8 cellular contexts compared by ENCODE assay signal in genomic region chr11:3840289-3840869, GRCh38. TPM values are rescaled to one million over a fixed set of nuclear protein-coding genes. Genes with fewer than 3 reads are reported as not detected.
DNase-seq lines count a peak whose midpoint lies in the region; ATAC-seq, FAIRE-seq and TF ChIP-seq lines count a peak whose summit lies in the region.

No MANE protein-coding gene starts in this region.

- H3K18ac ChIP-seq in H1 (ENCODE audit: extremely low read depth, low read length) = no peak overlapping the region

- peak overlapping the region in 3 of 4 experiments; percentile 52 to 64 (median 58); a peak in 5 of 7 replicates for H3K9ac ChIP-seq in H1 (replicated peaks in 1 of 4; ENCODE audit: extremely low read depth in 1 of 4, low read depth in 3 of 4, low read length in 3 of 4)

- CTCF ChIA-PET in BJ (lab: Yijun Ruan, JAX) = interaction anchor here (0.6 to 3.0 kb wide), 5 partner anchors 10 to 322 kb away, joined by 3 to 50 read pairs (median 23); partner anchors contain the start of genes PGAP2 and STIM1
- CTCF ChIA-PET in activated B cell treated with CpG ODN at 0.5 μM for 24 hours (lab: Charles Lee) = interaction anchor here (1.0 to 13.0 kb wide), 7 partner anchors 9 to 233 kb away, joined by 4 to 156 read pairs (median 36); partner anchors contain the start of genes PGAP2 and STIM1
- CTCF ChIA-PET in H1 (lab: Charles Lee; ENCODE audit: partially characterized antibody) = interaction anchor here (1.1 to 20.2 kb wide), 10 partner anchors 9 to 229 kb away, joined by 3 to 422 read pairs (median 8); partner anchors contain the start of gene STIM1
- CTCF ChIA-PET in naive thymus-derived CD4-positive, alpha-beta T cell (lab: Charles Lee) = interaction anchor here (0.6 to 12.5 kb wide), 9 partner anchors 9 to 233 kb away, joined by 3 to 213 read pairs (median 5); partner anchors contain the start of gene STIM1

- no peak overlapping the region for H2AK5ac ChIP-seq in H1 (ENCODE audit: low read depth, low read length)

- no peak overlapping the region for H3K56ac ChIP-seq in H1 (replicated peaks; ENCODE audit: insufficient read length, low read depth, low read length)

- peaks cover 10% of the 10 kb centered on the region for H3K23me2 ChIP-seq in H1 (ENCODE audit: low read depth, low read length)

- intact Hi-C loops in activated B cell treated with CpG ODN at 0.5 μM for 24 hours (cut with micrococcal nuclease) = loop anchor here (2.0 kb wide), 2 partner anchors 56 to 232 kb away; no protein-coding TSS in a partner anchor
- intact Hi-C loops in naive thymus-derived CD4-positive, alpha-beta T cell (cut with micrococcal nuclease) = no loop called here

- H4K91ac ChIP-seq in H1 (replicated peaks; ENCODE audit: insufficient read length, low read length) = no peak overlapping the region

- no peak overlapping the region for H2BK15ac ChIP-seq in H1 (ENCODE audit: low read length)

- H3K27ac Mint-ChIP-seq in HFFc6 (peak overlapping the region; percentile 39), activated B cell treated with CpG ODN at 0.5 μM for 24 hours (peak overlapping the region; percentile 95)
- peak overlapping the region; percentile 88 to 99 (median 98) for H3K27ac Mint-ChIP-seq in naive thymus-derived CD4-positive, alpha-beta T cell

- H3K14ac ChIP-seq in H1 (ENCODE audit: insufficient read length) = no peak overlapping the region

- H3K9me3 ChIP-seq in H1 (ENCODE audit: insufficient read depth in 2 of 2, low read depth in 1 of 2, low read length in 1 of 2) = no peaks in the 10 kb centered on the region
- no peaks in the 10 kb centered on the region for H3K9me3 ChIP-seq in naive thymus-derived CD4-positive, alpha-beta T cell (ENCODE audit: control insufficient read depth in 2 of 3, low read length in 3 of 3)

- 5% methylated on average over 23 of the region's 43 CpGs; no CpG with 5 or more reads in 1 of the 2 experiments for WGBS in H1 (ENCODE audit: extremely low coverage in 1 of 2, insufficient coverage in 1 of 2, insufficient read length in 1 of 2, insufficient replicate concordance in 2 of 2, low coverage in 1 of 2, low lambda C conversion rate in 2 of 2, missing lambda C conversion rate in 1 of 2), 2 experiments

- no peaks in the 10 kb centered on the region for H3K9me3 Mint-ChIP-seq in HFFc6
- H3K9me3 Mint-ChIP-seq in activated B cell treated with CpG ODN at 0.5 μM for 24 hours = no peaks in the 10 kb centered on the region
- H3K9me3 Mint-ChIP-seq in naive thymus-derived CD4-positive, alpha-beta T cell = peaks cover 0 to 7% (median 0%) of the 10 kb centered on the region in 11 donors

- no peak overlapping the region for H2AFZ ChIP-seq in H1 (ENCODE audit: low read length)

- TF ChIP-seq RAD21 in H1 (IDR thresholded peaks at IDR 0.05 in 1 of 2, conservative IDR thresholded peaks at IDR 0.05 in 1 of 2; ENCODE audit: low read depth in 2 of 2, low read length in 2 of 2) = no peak

- no peak overlapping the region for H3K27ac ChIP-seq in H1 (ENCODE audit: low read depth, low read length)
- peak overlapping the region; percentile 95 for H3K27ac ChIP-seq in naive thymus-derived CD4-positive, alpha-beta T cell (ENCODE audit: low read depth, low read length)

- H3K27me3 ChIP-seq in BJ (ENCODE audit: control insufficient read depth, insufficient read depth, low read length) = no peaks in the 10 kb centered on the region
- H3K27me3 ChIP-seq in H1 (replicated peaks in 1 of 4; ENCODE audit: control insufficient read depth in 3 of 4, extremely low read depth in 1 of 4, insufficient read depth in 3 of 4, low read length in 3 of 4) = peaks cover 0 to 3% (median 0%) of the 10 kb centered on the region in 4 experiments; a peak in 1 of 7 replicates
- no peaks in the 10 kb centered on the region for H3K27me3 ChIP-seq in naive thymus-derived CD4-positive, alpha-beta T cell (ENCODE audit: control insufficient read depth in 2 of 2, insufficient read depth in 2 of 2, low read length in 2 of 2)

- peaks cover 5 to 16% (median 8%) of the 10 kb centered on the region in 4 experiments for H3K4me1 ChIP-seq in H1 (replicated peaks in 1 of 4; ENCODE audit: control insufficient read depth in 3 of 4, insufficient read depth in 4 of 4, low read length in 3 of 4)
- peaks cover 42 to 43% of the 10 kb centered on the region in 2 donors for H3K4me1 ChIP-seq in naive thymus-derived CD4-positive, alpha-beta T cell (ENCODE audit: control insufficient read depth in 2 of 2, insufficient read depth in 2 of 2, low read length in 2 of 2)

- H3K36me3 ChIP-seq in BJ (ENCODE audit: control insufficient read depth, insufficient read depth, low read length) (peaks cover 2% of the 10 kb centered on the region), H1 (ENCODE audit: control insufficient read depth in 2 of 4, insufficient read depth in 4 of 4, low read length in 3 of 4) (peaks cover 0 to 3% (median 0%) of the 10 kb centered on the region in 4 experiments; a peak in 1 of 8 replicates)
- peaks cover 0 to 6% (median 0%) of the 10 kb centered on the region in 3 experiments for H3K36me3 ChIP-seq in naive thymus-derived CD4-positive, alpha-beta T cell (ENCODE audit: control insufficient read depth in 2 of 3, insufficient read depth in 3 of 3, low read length in 3 of 3)

- no peak for TF ChIP-seq POLR2A in H1 (IDR thresholded peaks at IDR 0.05; ENCODE audit: control extremely low read depth in 1 of 2, low read depth in 2 of 2, low read length in 2 of 2)

- H2BK5ac ChIP-seq in H1 (ENCODE audit: low read depth, low read length) = no peak overlapping the region

- ATAC-seq in activated B cell treated with CpG ODN at 0.5 μM for 24 hours (ENCODE audit: low read depth) = no peak
- no peak for ATAC-seq in naive thymus-derived CD4-positive, alpha-beta T cell
- ATAC-seq in GM21447 (IDR thresholded peaks at IDR 0.05; ENCODE audit: unreplicated experiment) = no peak

- H3K36me3 Mint-ChIP-seq in HFFc6 (ENCODE audit: low read depth) (peaks cover 12% of the 10 kb centered on the region), activated B cell treated with CpG ODN at 0.5 μM for 24 hours (ENCODE audit: low read depth) (peaks cover 34% of the 10 kb centered on the region)
- H3K36me3 Mint-ChIP-seq in naive thymus-derived CD4-positive, alpha-beta T cell = peaks cover 5 to 26% (median 8%) of the 10 kb centered on the region in 5 donors

- TF ChIP-seq EP300 in H1 (IDR thresholded peaks at IDR 0.05; ENCODE audit: borderline replicate concordance in 1 of 2, low read depth in 2 of 2, low read length in 2 of 2) = no peak

- TF ChIP-seq CTCF in BJ (IDR thresholded peaks at IDR 0.05; ENCODE audit: insufficient read depth, low read depth, low read length) (no peak), HFFc6 (IDR thresholded peaks at IDR 0.05) (no peak), activated B cell treated with CpG ODN at 0.5 μM for 24 hours (IDR thresholded peaks at IDR 0.05) (no peak), H1 (IDR thresholded peaks at IDR 0.05; ENCODE audit: control extremely low read depth in 1 of 3, insufficient read depth in 1 of 3, low read depth in 1 of 3, low read length in 3 of 3) (no peak)

- FAIRE-seq in H1 (lab: Jason Lieb, UNC) = no peak

- H4K20me1 ChIP-seq in H1 (replicated peaks in 1 of 2; ENCODE audit: control insufficient read depth in 1 of 2, insufficient read depth in 2 of 2, low read length in 2 of 2) = peaks cover 10 to 18% of the 10 kb centered on the region in 2 experiments

- POLR2A ChIA-PET in BJ (lab: Charles Lee) (interaction anchor here (0.6 kb wide), 2 partner anchors 15 to 459 kb away, joined by 3 to 4 read pairs; partner anchors contain the start of gene STIM1), activated B cell treated with CpG ODN at 0.5 μM for 24 hours (lab: Charles Lee) (interaction anchor here (0.8 to 9.3 kb wide), 26 partner anchors 9 to 462 kb away, joined by 3 to 352 read pairs (median 9); partner anchors contain the start of genes NUP98, PGAP2, STIM1 and ZNF195), H1 (lab: Charles Lee; ENCODE audit: partially characterized antibody) (interaction anchor here (0.6 to 5.7 kb wide), 7 partner anchors 10 to 233 kb away, joined by 3 to 29 read pairs (median 5); partner anchors contain the start of gene STIM1)
- POLR2A ChIA-PET in naive thymus-derived CD4-positive, alpha-beta T cell (lab: Charles Lee) = interaction anchor here (0.6 to 17.9 kb wide), 23 partner anchors 9 to 257 kb away, joined by 3 to 399 read pairs (median 6); partner anchors contain the start of genes NUP98, PGAP2 and STIM1

- peaks cover 2% of the 10 kb centered on the region; the same call in 1 of the 2 replicates for H3K27me3 Mint-ChIP-seq in HFFc6 (ENCODE audit: insufficient read depth)
- no peaks in the 10 kb centered on the region for H3K27me3 Mint-ChIP-seq in activated B cell treated with CpG ODN at 0.5 μM for 24 hours
- no peaks in the 10 kb centered on the region for H3K27me3 Mint-ChIP-seq in naive thymus-derived CD4-positive, alpha-beta T cell

- no peak overlapping the region for H2BK12ac ChIP-seq in H1 (ENCODE audit: low read depth, low read length)

- H4K8ac ChIP-seq in H1 (ENCODE audit: extremely low read depth, insufficient read depth, low read length) = no peak overlapping the region

- DNase-seq in BJ (ENCODE audit: low read depth) = no peak
- no peak for DNase-seq in HFFc6
- peak; percentile 38 for DNase-seq in activated B cell treated with CpG ODN at 0.5 μM for 24 hours
- peak in 1 of 2 experiments; percentile 81 for DNase-seq in H1 (ENCODE audit: low read depth in 1 of 2, low spot score in 2 of 2)
- DNase-seq in naive thymus-derived CD4-positive, alpha-beta T cell = peak in 8 of 9 donors; percentile 37 to 57 (median 52)
- no peak for DNase-seq in NCI-H748 (lab: John Stamatoyannopoulos, UW; ENCODE audit: unreplicated experiment)
- DNase-seq in NCI-H2107 treated with DMSO at 0.1 percent for 48 hours (lab: John Stamatoyannopoulos, UW; ENCODE audit: unreplicated experiment) = no peak

- H2BK120ac ChIP-seq in H1 (replicated peaks; ENCODE audit: low read depth, low read length) = no peak overlapping the region

- peaks cover 45% of the 10 kb centered on the region for H3K4me1 Mint-ChIP-seq in HFFc6 (ENCODE audit: low read depth)
- peaks cover 59% of the 10 kb centered on the region for H3K4me1 Mint-ChIP-seq in activated B cell treated with CpG ODN at 0.5 μM for 24 hours
- peaks cover 26 to 73% (median 61%) of the 10 kb centered on the region in 7 donors for H3K4me1 Mint-ChIP-seq in naive thymus-derived CD4-positive, alpha-beta T cell

- no peak overlapping the region for H4K5ac ChIP-seq in H1 (ENCODE audit: insufficient read length, low read depth, low read length)

- peaks cover 16% of the 10 kb centered on the region for H3K79me1 ChIP-seq in H1 (ENCODE audit: low read depth, low read length)

- H3K4me3 ChIP-seq in BJ (ENCODE audit: low read depth, low read length) (peak overlapping the region; percentile 80), H1 (ENCODE audit: extremely low read depth in 1 of 4, insufficient read depth in 2 of 4, low read depth in 3 of 4, low read length in 4 of 4) (peak overlapping the region; percentile 76 to 97 (median 77))
- H3K4me3 ChIP-seq in naive thymus-derived CD4-positive, alpha-beta T cell (ENCODE audit: low read length) = peak overlapping the region; percentile 51

- no peak overlapping the region for H2BK20ac ChIP-seq in H1 (ENCODE audit: low read length)

- peak overlapping the region; percentile 85 to 92 for H3K4me2 ChIP-seq in H1 (ENCODE audit: insufficient read depth in 1 of 2, low read depth in 2 of 2, low read length in 2 of 2)

- H3K4me3 Mint-ChIP-seq in HFFc6 = peak overlapping the region; percentile 86
- H3K4me3 Mint-ChIP-seq in activated B cell treated with CpG ODN at 0.5 μM for 24 hours = peak overlapping the region; percentile 91
- peak overlapping the region; percentile 92 to 99 (median 95) for H3K4me3 Mint-ChIP-seq in naive thymus-derived CD4-positive, alpha-beta T cell

- no peak overlapping the region for H3K23ac ChIP-seq in H1 (ENCODE audit: insufficient read length)

- H3K79me2 ChIP-seq in H1 (ENCODE audit: control insufficient read depth in 1 of 2, insufficient read depth in 2 of 2, low read length in 2 of 2) = peaks cover 10 to 40% of the 10 kb centered on the region in 2 experiments

- H3K4ac ChIP-seq in H1 (replicated peaks; ENCODE audit: insufficient read length, low read depth, low read length) = no peak overlapping the region

RNA-seq across cellular contexts. Expression of gene RHOG, which starts 0.4 kb away (rescaled TPM):
- polyA plus RNA-seq in BJ (2011; rRNA removed) = 61.2 and 96.8 TPM in 2 replicates
- 110 and 116 TPM in 2 replicates for polyA minus RNA-seq in BJ (2011; rRNA and poly(A)+ RNA removed)
- 10 to 100 TPM; 57.8 to 72.3 (median 66.4) TPM for total RNA-seq in HFFc6 (2021; fragmentation: NEBNext Ultra II Directional; extraction: Animal tissue kit (Norgen Biotek cat#: 25700))
- total RNA-seq in activated B cell treated with CpG ODN at 0.5 μM for 24 hours = 163 and 176 TPM in 2 replicates
- 28.3 and 31.2 TPM in 2 replicates for total RNA-seq in H1 (2021; fragmentation: NEBNext Ultra II Directional; extraction: Animal tissue kit (Norgen Biotek cat#: 25700))
- 69.6 and 79.8 TPM in 2 replicates for polyA plus RNA-seq in H1 (2011; rRNA removed)
- 44.6 TPM for polyA plus RNA-seq in H1 (2011; cell fraction: cytosol; rRNA removed)
- polyA plus RNA-seq in H1 (2011; cell fraction: nucleus; rRNA removed) = 50.4 TPM
- polyA plus RNA-seq in H1 (2012, experiment 1 of 2) = 34.2 to 46.4 TPM (median 43.0 TPM) in 4 replicates
- polyA plus RNA-seq in H1 (2012, experiment 2 of 2) = 48.4 TPM
- polyA plus RNA-seq in H1 (2013, experiment 1 of 2) = 31.2 TPM
- 28.8 TPM for polyA plus RNA-seq in H1 (2013, experiment 2 of 2)
- polyA minus RNA-seq in H1 (2011; rRNA and poly(A)+ RNA removed) = 46.8 and 68.7 TPM in 2 replicates
- 34.2 TPM for polyA minus RNA-seq in H1 (2011; cell fraction: cytosol; rRNA and poly(A)+ RNA removed)
- polyA minus RNA-seq in H1 (2011; cell fraction: nucleus; rRNA and poly(A)+ RNA removed) = 31.7 TPM
- 100 to 1,000 TPM in 2 of 5 experiments, 10 to 100 TPM in 3; 89.4 to 147 (median 96.3) TPM for total RNA-seq in naive thymus-derived CD4-positive, alpha-beta T cell
- 100 to 1,000 TPM; 133 to 220 TPM for polyA plus RNA-seq in naive thymus-derived CD4-positive, alpha-beta T cell

RNA-seq across cellular contexts. Expression of gene STIM1, which starts 15.1 kb away (rescaled TPM):
- polyA plus RNA-seq in BJ (2011; rRNA removed) (24.4 and 54.6 TPM in 2 replicates), H1 (2011; rRNA removed) (11.1 and 17.9 TPM in 2 replicates)
- polyA minus RNA-seq in BJ (2011; rRNA and poly(A)+ RNA removed) = 53.3 and 74.6 TPM in 2 replicates
- 10 to 100 TPM; 27.6 to 33.1 (median 30.7) TPM for total RNA-seq in HFFc6 (2021; fragmentation: NEBNext Ultra II Directional; extraction: Animal tissue kit (Norgen Biotek cat#: 25700))
- 37.3 and 38.4 TPM in 2 replicates for total RNA-seq in activated B cell treated with CpG ODN at 0.5 μM for 24 hours
- total RNA-seq in H1 (2021; fragmentation: NEBNext Ultra II Directional; extraction: Animal tissue kit (Norgen Biotek cat#: 25700)) = 11.6 and 12.2 TPM in 2 replicates
- polyA plus RNA-seq in H1 (2011; cell fraction: cytosol; rRNA removed) = 14.4 TPM
- 21.5 TPM for polyA plus RNA-seq in H1 (2011; cell fraction: nucleus; rRNA removed)
- polyA plus RNA-seq in H1 (2012, experiment 1 of 2) = 10.1 to 17.7 TPM (median 14.6 TPM) in 4 replicates
- 10.8 TPM for polyA plus RNA-seq in H1 (2012, experiment 2 of 2)
- 11.3 TPM for polyA plus RNA-seq in H1 (2013, experiment 1 of 2)
- polyA plus RNA-seq in H1 (2013, experiment 2 of 2) = 12.8 TPM
- polyA minus RNA-seq in H1 (2011; rRNA and poly(A)+ RNA removed) = 36.5 and 60.1 TPM in 2 replicates
- polyA minus RNA-seq in H1 (2011; cell fraction: cytosol; rRNA and poly(A)+ RNA removed) = 14.2 TPM
- 18.3 TPM for polyA minus RNA-seq in H1 (2011; cell fraction: nucleus; rRNA and poly(A)+ RNA removed)
- 100 to 1,000 TPM in 3 of 5 experiments, 10 to 100 TPM in 2; 95.6 to 117 (median 103) TPM for total RNA-seq in naive thymus-derived CD4-positive, alpha-beta T cell
- 10 to 100 TPM; 38.4 to 43.6 TPM for polyA plus RNA-seq in naive thymus-derived CD4-positive, alpha-beta T cell

RNA-seq across cellular contexts. Expression of gene PGAP2, which starts 32.0 kb away (rescaled TPM):
- polyA plus RNA-seq in BJ (2011; rRNA removed) (22.3 and 34.9 TPM in 2 replicates), H1 (2011; rRNA removed) (106 and 111 TPM in 2 replicates)
- polyA minus RNA-seq in BJ (2011; rRNA and poly(A)+ RNA removed) = 17.0 and 20.0 TPM in 2 replicates
- total RNA-seq in HFFc6 (2021; fragmentation: NEBNext Ultra II Directional; extraction: Animal tissue kit (Norgen Biotek cat#: 25700)) = 10 to 100 TPM; 14.5 to 19.7 (median 17.1) TPM
- total RNA-seq in activated B cell treated with CpG ODN at 0.5 μM for 24 hours = 19.7 and 25.0 TPM in 2 replicates
- 56.0 and 56.5 TPM in 2 replicates for total RNA-seq in H1 (2021; fragmentation: NEBNext Ultra II Directional; extraction: Animal tissue kit (Norgen Biotek cat#: 25700))
- polyA plus RNA-seq in H1 (2011; cell fraction: cytosol; rRNA removed) = 68.7 TPM
- 103 TPM for polyA plus RNA-seq in H1 (2011; cell fraction: nucleus; rRNA removed)
- polyA plus RNA-seq in H1 (2012, experiment 1 of 2) = 53.7 to 85.1 TPM (median 73.2 TPM) in 4 replicates
- polyA plus RNA-seq in H1 (2012, experiment 2 of 2) = 79.9 TPM
- polyA plus RNA-seq in H1 (2013, experiment 1 of 2) = 63.9 TPM
- polyA plus RNA-seq in H1 (2013, experiment 2 of 2) = 71.3 TPM
- polyA minus RNA-seq in H1 (2011; rRNA and poly(A)+ RNA removed) = 82.7 and 110 TPM in 2 replicates
- 38.8 TPM for polyA minus RNA-seq in H1 (2011; cell fraction: cytosol; rRNA and poly(A)+ RNA removed)
- 46.2 TPM for polyA minus RNA-seq in H1 (2011; cell fraction: nucleus; rRNA and poly(A)+ RNA removed)
- 10 to 100 TPM; 20.8 to 28.3 (median 26.1) TPM for total RNA-seq in naive thymus-derived CD4-positive, alpha-beta T cell
- polyA plus RNA-seq in naive thymus-derived CD4-positive, alpha-beta T cell = 10 to 100 TPM; 24.2 to 27.8 TPM

RNA-seq across cellular contexts. Expression of gene NUP98, which starts 43.0 kb away (rescaled TPM):
- polyA plus RNA-seq in BJ (2011; rRNA removed) = 103 and 145 TPM in 2 replicates
- polyA minus RNA-seq in BJ (2011; rRNA and poly(A)+ RNA removed) = 228 and 396 TPM in 2 replicates
- total RNA-seq in HFFc6 (2021; fragmentation: NEBNext Ultra II Directional; extraction: Animal tissue kit (Norgen Biotek cat#: 25700)) = 10 to 100 TPM; 81.4 to 96.7 (median 85.6) TPM
- 98.0 and 117 TPM in 2 replicates for total RNA-seq in activated B cell treated with CpG ODN at 0.5 μM for 24 hours
- total RNA-seq in H1 (2021; fragmentation: NEBNext Ultra II Directional; extraction: Animal tissue kit (Norgen Biotek cat#: 25700)) = 98.6 and 105 TPM in 2 replicates
- polyA plus RNA-seq in H1 (2011; rRNA removed) = 243 and 261 TPM in 2 replicates
- 159 TPM for polyA plus RNA-seq in H1 (2011; cell fraction: cytosol; rRNA removed)
- polyA plus RNA-seq in H1 (2011; cell fraction: nucleus; rRNA removed) = 309 TPM
- polyA plus RNA-seq in H1 (2012, experiment 1 of 2) = 49.4 to 93.4 TPM (median 84.2 TPM) in 4 replicates
- 12.2 TPM for polyA plus RNA-seq in H1 (2012, experiment 2 of 2)
- 75.9 TPM for polyA plus RNA-seq in H1 (2013, experiment 1 of 2)
- 67.4 TPM for polyA plus RNA-seq in H1 (2013, experiment 2 of 2)
- 379 and 432 TPM in 2 replicates for polyA minus RNA-seq in H1 (2011; rRNA and poly(A)+ RNA removed)
- 119 TPM for polyA minus RNA-seq in H1 (2011; cell fraction: cytosol; rRNA and poly(A)+ RNA removed)
- polyA minus RNA-seq in H1 (2011; cell fraction: nucleus; rRNA and poly(A)+ RNA removed) = 161 TPM
- 100 to 1,000 TPM; 103 to 137 (median 120) TPM for total RNA-seq in naive thymus-derived CD4-positive, alpha-beta T cell
- polyA plus RNA-seq in naive thymus-derived CD4-positive, alpha-beta T cell = 10 to 100 TPM; 45.0 to 71.5 TPM

Comparison
In these comparisons a context has a peak if more than half of its experiments do, and no peak if none do; other contexts are left out.
1. DNase-seq: peak in activated B cell treated with CpG ODN at 0.5 μM for 24 hours (single experiment) and naive thymus-derived CD4-positive, alpha-beta T cell (8 of 9); none in BJ (single experiment), HFFc6 (single experiment), NCI-H748 (single experiment) and NCI-H2107 treated with DMSO at 0.1 percent for 48 hours (single experiment).
2. H3K27ac Mint-ChIP-seq: peak in every context shown above with its lines; median percentile 98 in naive thymus-derived CD4-positive, alpha-beta T cell; 95 in activated B cell treated with CpG ODN at 0.5 μM for 24 hours; 39 in HFFc6.
3. Peak in every context shown above with its lines, with median percentiles within 50 percentile points of each other: H3K4me3 ChIP-seq and H3K4me3 Mint-ChIP-seq.